11 cellular contexts compared by ENCODE assay signal in the genomic region with DNA sequence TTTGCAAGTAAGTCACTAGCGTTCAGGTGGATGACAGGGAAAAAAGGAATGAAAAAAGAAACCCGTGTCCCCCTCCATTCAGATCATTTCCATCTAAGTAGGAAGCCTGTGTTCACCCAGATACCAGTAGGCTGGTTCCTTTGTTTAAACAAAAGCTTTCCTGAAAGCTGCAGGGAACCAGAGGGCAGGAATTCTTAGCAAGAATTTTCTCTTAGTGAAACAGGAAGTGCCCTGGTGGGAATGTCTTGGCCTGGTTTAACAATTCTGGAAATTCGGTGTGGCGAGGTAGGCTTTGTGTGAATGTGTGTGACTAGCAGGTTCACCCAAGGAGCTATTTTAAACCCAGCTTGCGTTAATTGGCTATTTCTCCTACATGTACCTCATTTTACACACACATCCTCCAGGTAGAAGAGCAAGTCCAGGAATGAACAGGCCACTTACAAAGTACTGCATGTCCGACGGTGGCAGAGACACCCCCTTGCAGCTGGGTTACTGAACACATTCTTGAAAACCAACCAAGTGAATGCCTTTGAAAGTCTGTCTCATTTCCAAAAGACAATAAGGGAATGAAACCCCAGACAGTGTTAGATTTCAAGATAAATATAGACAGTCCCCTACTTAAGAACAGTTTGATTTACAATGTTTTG.
DNase-seq lines count a peak whose midpoint lies in the region; ATAC-seq, FAIRE-seq and TF ChIP-seq lines count a peak whose summit lies in the region.
"Had no signal": no experiment of that assay in that cellular context is flagged by ENCODE, and none has a peak within 500 bp of the region (broad histone marks: within the 10 kb centered on the region; RNA-seq: fewer than 3 reads in every experiment).

No MANE protein-coding gene starts in this region.

- no peaks in the 10 kb centered on the region for H3K9me1 ChIP-seq in endothelial cell of umbilical vein (replicated peaks; ENCODE audit: control insufficient read depth, extremely low read depth, insufficient read depth, low read length)

- H4K20me1 ChIP-seq in endothelial cell of umbilical vein (replicated peaks; ENCODE audit: control insufficient read depth, extremely low read depth, insufficient read depth, low read length): no peaks in the 10 kb centered on the region

- POLR2A ChIA-PET in endothelial cell of umbilical vein (lab: Charles Lee): interaction anchor here (0.6 to 1.6 kb wide), 3 partner anchors 27 to 88 kb away, joined by 3 to 9 read pairs (median 3); no protein-coding TSS in a partner anchor

- dilution Hi-C loops in endothelial cell of umbilical vein (cut with MboI; ENCODE audit: extremely low pct_ligation_motif_present, low sequenced_read_pairs): no loop called here

- H2AFZ ChIP-seq in endothelial cell of umbilical vein (ENCODE audit: low read depth, low read length): peak overlapping the region; percentile 81

- DNase-seq in Peyer's patch: no peak
- DNase-seq in endothelial cell of umbilical vein (ENCODE audit: low read depth, low spot score): peak; percentile 95
- no peak for DNase-seq in lung (ENCODE audit: low spot score)
- DNase-seq in effector CD8-positive, alpha-beta T cell (lab: John Stamatoyannopoulos, UW): no peak
- no peak for DNase-seq in GM19240 (ENCODE audit: insufficient read length, low spot score)
- no peak for DNase-seq in NCI-H2171 (lab: John Stamatoyannopoulos, UW)
- DNase-seq: activated T-cell treated with anti-CD3 and anti-CD28 coated beads for 4 hours, NCI-H510A, T-helper 2 cell had no signal

- H3K4me2 ChIP-seq in endothelial cell of umbilical vein (ENCODE audit: insufficient read depth, low read length): peak overlapping the region; percentile 66

- intact Hi-C loops in endothelial cell of umbilical vein (cut with micrococcal nuclease): loop anchor here (1.0 to 2.0 kb wide), 7 partner anchors 18 to 153 kb away; partner anchors contain the start of gene GFOD1

- CTCF ChIA-PET in endothelial cell of umbilical vein (lab: Charles Lee): interaction anchor here (0.8 to 2.9 kb wide), 10 partner anchors 9 to 193 kb away, joined by 3 to 10 read pairs (median 6); partner anchors contain the start of genes GFOD1, NOL7 and SIRT5

- H3K9ac ChIP-seq in endothelial cell of umbilical vein (replicated peaks; ENCODE audit: extremely low read depth, insufficient read depth, low read length): peak overlapping the region; percentile 76

- ATAC-seq in lung (ENCODE audit: insufficient read depth, low FRiP score) (no peak), GM21515 (IDR thresholded peaks at IDR 0.05; ENCODE audit: unreplicated experiment) (no peak)

- peak; percentile 75 for FAIRE-seq in endothelial cell of umbilical vein (lab: Jason Lieb, UNC)

- H3K36me3 ChIP-seq in Peyer's patch (no peaks in the 10 kb centered on the region), endothelial cell of umbilical vein (ENCODE audit: control insufficient read depth in 2 of 2, extremely low read depth in 1 of 2, insufficient read depth in 2 of 2, low read length in 2 of 2) (no peaks in the 10 kb centered on the region), lung (ENCODE audit: control insufficient read depth in 2 of 2, insufficient read depth in 2 of 2, low read length in 2 of 2) (no peaks in the 10 kb centered on the region)

- H3K27ac ChIP-seq in Peyer's patch (peak overlapping the region in 3 of 4 donors; percentile 6 to 51 (median 30)), endothelial cell of umbilical vein (ENCODE audit: insufficient read depth, low read depth, low read length) (peak overlapping the region; percentile 92), lung (ENCODE audit: low read depth in 1 of 2, low read length in 1 of 2) (peak overlapping the region; percentile 63 to 77), temporal lobe (ENCODE audit: low read depth, low read length) (peak overlapping the region; percentile 61)

- TF ChIP-seq CTCF in Peyer's patch (IDR thresholded peaks at IDR 0.05): no peak
- TF ChIP-seq CTCF in endothelial cell of umbilical vein (IDR thresholded peaks at IDR 0.05; ENCODE audit: extremely low read depth in 1 of 2, insufficient read depth in 1 of 2, low read depth in 1 of 2, low read length in 2 of 2): no peak
- no peak for TF ChIP-seq CTCF in lung (IDR thresholded peaks at IDR 0.05; ENCODE audit: control extremely low read depth, extremely low read depth)

- H3K27me3 ChIP-seq in Peyer's patch (no peaks in the 10 kb centered on the region), endothelial cell of umbilical vein (ENCODE audit: control insufficient read depth in 2 of 2, insufficient read depth in 2 of 2, low read length in 2 of 2) (no peaks in the 10 kb centered on the region), lung (ENCODE audit: control insufficient read depth, insufficient read depth) (no peaks in the 10 kb centered on the region)

- H3K79me2 ChIP-seq in endothelial cell of umbilical vein (ENCODE audit: control insufficient read depth, insufficient read depth, low read length): no peaks in the 10 kb centered on the region

- WGBS in lung, 2 donors: 38 to 49% methylated on average over 7 of the region's 7 CpGs

- H3K4me3 ChIP-seq in Peyer's patch: no peak overlapping the region
- peak overlapping the region in 1 of 3 experiments; percentile 19 for H3K4me3 ChIP-seq in endothelial cell of umbilical vein (replicated peaks in 1 of 3; ENCODE audit: insufficient read depth in 1 of 3, low read depth in 1 of 3, low read length in 3 of 3)
- no peak overlapping the region for H3K4me3 ChIP-seq in lung

- H3K4me1 ChIP-seq in Peyer's patch (peaks cover 0 to 14% (median 0%) of the 10 kb centered on the region in 4 donors), endothelial cell of umbilical vein (ENCODE audit: control insufficient read depth, extremely low read depth, insufficient read depth, low read length) (peaks cover 44% of the 10 kb centered on the region), lung (ENCODE audit: control insufficient read depth in 2 of 2, insufficient read depth in 2 of 2, low read length in 2 of 2) (peaks cover 31 to 49% of the 10 kb centered on the region in 2 donors)

- no peak for TF ChIP-seq POLR2A in Peyer's patch (IDR thresholded peaks at IDR 0.05)
- TF ChIP-seq POLR2A in endothelial cell of umbilical vein (IDR thresholded peaks at IDR 0.05; ENCODE audit: low read depth, low read length): no peak

- H3K9me3 ChIP-seq in Peyer's patch (no peaks in the 10 kb centered on the region), endothelial cell of umbilical vein (replicated peaks; ENCODE audit: control insufficient read depth, insufficient read depth, low read length) (no peaks in the 10 kb centered on the region), lung (ENCODE audit: control insufficient read depth in 2 of 2, insufficient read depth in 1 of 2, low read length in 1 of 2) (no peaks in the 10 kb centered on the region)

- BruUV-seq in endothelial cell of umbilical vein (replicated peaks; lab: Mats Ljungman, UMichigan): no TSS peak

TF ChIP-seq in endothelial cell of umbilical vein, 7 proteins besides CTCF, POLR2A, EP300 and RAD21:
- TF ChIP-seq JUN (IDR thresholded peaks at IDR 0.05; ENCODE audit: borderline replicate concordance, insufficient read depth, insufficient read length, low read depth) (no peak), GATA2 (IDR thresholded peaks at IDR 0.05; ENCODE audit: insufficient read depth, insufficient read length, low read depth, low read length) (peak; percentile 42)
- TF ChIP-seq, protein P1, sequence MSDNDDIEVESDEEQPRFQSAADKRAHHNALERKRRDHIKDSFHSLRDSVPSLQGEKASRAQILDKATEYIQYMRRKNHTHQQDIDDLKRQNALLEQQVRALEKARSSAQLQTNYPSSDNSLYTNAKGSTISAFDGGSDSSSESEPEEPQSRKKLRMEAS (IDR thresholded peaks at IDR 0.05; ENCODE audit: insufficient read depth, insufficient read length): no peak

Comparison
In these comparisons a context has a peak if more than half of its experiments do, and no peak if none do; other contexts are left out.
1. H3K27ac ChIP-seq: peak in every context shown above with its lines; median percentile 92 in endothelial cell of umbilical vein; 70 in lung; 61 in temporal lobe; 30 in Peyer's patch.